ENCODE assay signal across 23 cellular contexts in the genomic region with DNA sequence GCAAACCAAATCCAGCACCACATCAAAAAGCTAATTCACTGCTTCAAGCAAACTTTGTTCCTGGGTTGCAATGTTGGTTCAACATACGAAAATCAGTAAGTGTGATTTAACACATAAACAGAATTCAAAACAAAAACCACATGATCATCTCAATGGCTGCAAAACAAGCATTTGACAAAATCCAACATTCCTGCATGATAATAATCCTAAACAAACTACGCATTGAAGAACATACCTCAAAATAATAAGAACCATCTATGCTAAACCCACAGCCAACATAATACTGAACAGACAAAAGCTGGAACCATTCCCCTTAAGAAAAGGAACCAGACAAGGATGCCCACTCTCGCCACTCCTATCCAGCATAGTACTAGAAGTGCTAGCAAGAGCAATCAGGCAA. TPM values are rescaled to one million over a fixed set of nuclear protein-coding genes. Genes with fewer than 3 reads are reported as not detected.
A peak's percentile ranks its signal among the peaks of the same experiment; 100 is the strongest.
DNase-seq lines count a peak whose midpoint lies in the region; ATAC-seq, FAIRE-seq and TF ChIP-seq lines count a peak whose summit lies in the region.
"Had no signal": no experiment of that assay in that cellular context is flagged by ENCODE, and none has a peak within 500 bp of the region (broad histone marks: within the 10 kb centered on the region; RNA-seq: fewer than 3 reads in every experiment).

No MANE protein-coding gene starts in this region.

- no peak for TF ChIP-seq POLR2A in GM12891 (IDR thresholded peaks at IDR 0.05; ENCODE audit: low read depth, low read length)

- H3K27me3 ChIP-seq in HAP-1 (ENCODE audit: low read depth): no peaks in the 10 kb centered on the region

- peak; percentile 13 for FAIRE-seq in GM12891 (lab: Jason Lieb, UNC)
- FAIRE-seq: A549 had no signal

- peaks cover 42% of the 10 kb centered on the region for H3K4me1 ChIP-seq in HAP-1
- H3K4me1 ChIP-seq: A549 had no signal

- no peaks in the 10 kb centered on the region for H3K9me3 ChIP-seq in HAP-1
- H3K9me3 ChIP-seq: A549, SK-N-SH had no signal

- no peak overlapping the region for H3K4me3 Mint-ChIP-seq in central memory CD8-positive, alpha-beta T cell
- no peak overlapping the region for H3K4me3 Mint-ChIP-seq in nephron progenitor cell
- H3K4me3 Mint-ChIP-seq: B cell, CD14-positive monocyte had no signal

- peak overlapping the region; percentile 49 for H3K27ac Mint-ChIP-seq in central memory CD8-positive, alpha-beta T cell (ENCODE audit: low read depth)
- peak overlapping the region; percentile 54 for H3K27ac Mint-ChIP-seq in nephron progenitor cell
- H3K27ac Mint-ChIP-seq: B cell had no signal

- no peak for ATAC-seq in central memory CD8-positive, alpha-beta T cell (replicated peaks; ENCODE audit: extremely low read depth, poor library complexity, severe bottlenecking)
- no peak for ATAC-seq in GM21423 (IDR thresholded peaks at IDR 0.05; ENCODE audit: unreplicated experiment)
- ATAC-seq: A549 had no signal

- H3K36me3 ChIP-seq in HAP-1 (replicated peaks): peaks cover 5% of the 10 kb centered on the region; the same call in 1 of the 2 replicates

- DNase-seq in GM12891 (ENCODE audit: insufficient read length, low spot score): no peak
- peak; percentile 37 to 62 for DNase-seq in HAP-1 (ENCODE audit: low spot score in 2 of 2)
- DNase-seq in central memory CD8-positive, alpha-beta T cell (ENCODE audit: low spot score in 2 of 2): no peak
- no peak for DNase-seq in nephron progenitor cell
- DNase-seq in KBM-7: no peak
- no peak for DNase-seq in NCI-H1436 (lab: John Stamatoyannopoulos, UW)
- DNase-seq: EL; GF-D8; GOT3; MM.1S; NCI-H1048; NCI-H1436 treated with DMSO at 0.1 percent for 48 hours; NCI-H1930; NCI-H2227 treated with DMSO at 0.1 percent for 48 hours; NCI-H524; NCI-H774; NK-92 treated with Interleukin-12 subunit alpha and Interleukin-12 subunit beta, amount 100 ng/mL, for 24 hours; SHP77 treated with DMSO at 0.1 percent for 48 hours; SK-N-SH had no signal

- peaks cover 1% of the 10 kb centered on the region for H3K36me3 Mint-ChIP-seq in central memory CD8-positive, alpha-beta T cell (ENCODE audit: insufficient read depth)
- H3K36me3 Mint-ChIP-seq in nephron progenitor cell (ENCODE audit: low read depth): peaks cover 21% of the 10 kb centered on the region

- no peaks in the 10 kb centered on the region for H3K9me3 Mint-ChIP-seq in central memory CD8-positive, alpha-beta T cell
- peaks cover 11% of the 10 kb centered on the region for H3K9me3 Mint-ChIP-seq in nephron progenitor cell

- in situ Hi-C loops in HAP-1 (cut with MboI; ENCODE audit: low sequenced_read_pairs): no loop called here
- in situ Hi-C loops in KBM-7 (cut with MboI; ENCODE audit: low pct_unique_long_range_greater_than_20kb, low sequenced_read_pairs): no loop called here

- no peak overlapping the region for H3K4me3 ChIP-seq in HAP-1
- H3K4me3 ChIP-seq: A549 had no signal

- H3K4me1 Mint-ChIP-seq in central memory CD8-positive, alpha-beta T cell: peaks cover 63% of the 10 kb centered on the region
- peaks cover 48% of the 10 kb centered on the region for H3K4me1 Mint-ChIP-seq in nephron progenitor cell

- no peak for TF ChIP-seq CTCF in nephron progenitor cell (IDR thresholded peaks at IDR 0.05)

- H3K27me3 Mint-ChIP-seq in central memory CD8-positive, alpha-beta T cell: no peaks in the 10 kb centered on the region
- H3K27me3 Mint-ChIP-seq in nephron progenitor cell (ENCODE audit: low read depth, poor library complexity): peaks cover 3% of the 10 kb centered on the region
- H3K27me3 Mint-ChIP-seq: B cell had no signal

TF ChIP-seq in GM12891, 5 proteins besides CTCF, POLR2A, EP300 and RAD21:
- no peak for TF ChIP-seq TAF1 (IDR thresholded peaks at IDR 0.05; ENCODE audit: low read depth, low read length)
- TF ChIP-seq POU2F2 (IDR thresholded peaks at IDR 0.05; ENCODE audit: low read depth, low read length): no peak
- no peak for TF ChIP-seq SPI1 (IDR thresholded peaks at IDR 0.05; ENCODE audit: low read depth, low read length)
- TF ChIP-seq PAX5 (IDR thresholded peaks at IDR 0.05; ENCODE audit: insufficient read depth, low read length, severe bottlenecking): no peak
- no peak for TF ChIP-seq POLR2AphosphoS5 (IDR thresholded peaks at IDR 0.05; ENCODE audit: low read depth, low read length)

RNA-seq across cellular contexts. Expression of a gene that starts 49.9 kb away (rescaled TPM):
- 12.9 TPM for polyA plus RNA-seq in GM12891 (2012; ENCODE audit: low read depth, missing spikeins)

Comparison
In these comparisons a context has a peak if more than half of its experiments do, and no peak if none do; other contexts are left out.
1. DNase-seq: peak in HAP-1 (2 of 2); none in GM12891 (single experiment), central memory CD8-positive, alpha-beta T cell (0 of 2), nephron progenitor cell (single experiment), KBM-7 (single experiment) and NCI-H1436 (single experiment).